In the genomic region with DNA sequence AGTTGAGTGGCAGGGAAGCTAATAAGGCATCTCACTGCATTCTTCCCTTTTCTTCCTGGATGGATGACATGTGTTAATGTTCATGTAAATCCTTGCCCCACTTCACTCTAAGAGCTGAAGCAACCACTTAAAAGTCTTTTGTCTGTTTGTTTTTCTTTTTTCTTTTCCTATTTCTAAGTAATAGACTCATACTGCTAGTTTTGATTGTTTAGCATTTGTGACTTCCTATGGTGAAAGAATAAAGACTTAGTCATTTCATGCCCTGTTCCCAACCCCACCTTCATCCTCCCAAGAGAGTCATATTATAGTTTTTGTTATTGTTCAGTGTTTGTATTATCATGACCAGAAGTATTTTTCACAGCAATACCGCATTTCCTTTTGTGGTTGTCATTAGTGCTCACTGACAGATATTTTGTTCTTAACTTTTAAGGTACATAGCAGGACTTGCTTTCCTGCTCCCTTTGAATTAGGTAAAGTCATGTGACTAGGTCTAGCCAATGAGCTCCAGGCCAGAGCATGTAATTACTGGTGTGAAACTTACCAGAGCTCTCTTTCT, we compare ENCODE assay signal across 11 cellular contexts. TPM values are rescaled to one million over a fixed set of nuclear protein-coding genes. Genes with fewer than 3 reads are reported as not detected.
DNase-seq lines count a peak whose midpoint lies in the region; ATAC-seq and TF ChIP-seq lines count a peak whose summit lies in the region.
"Had no signal": no experiment of that assay in that cellular context is flagged by ENCODE, and none has a peak within 500 bp of the region (broad histone marks: within the 10 kb centered on the region; RNA-seq: fewer than 3 reads in every experiment).

No MANE protein-coding gene starts in this region.

- H3K36me3 ChIP-seq in PC-3 (ENCODE audit: low read depth, low read length) (no peaks in the 10 kb centered on the region), osteoblast (ENCODE audit: insufficient read depth, low read length) (no peaks in the 10 kb centered on the region)
- H3K36me3 ChIP-seq: thyroid gland had no signal

- ATAC-seq in activated CD4-positive, alpha-beta T cell treated with anti-CD3 and anti-CD28 coated beads for 36 hours, result peak; percentile 78
- peak; percentile 94 for ATAC-seq in PC-3

- H3K9me3 ChIP-seq in PC-3 (ENCODE audit: low read length) (no peaks in the 10 kb centered on the region; the same call in 1 of the 2 replicates), osteoblast (ENCODE audit: low read depth, low read length) (peaks cover 2% of the 10 kb centered on the region)
- H3K9me3 ChIP-seq: thyroid gland had no signal

- H3K9ac ChIP-seq in PC-3 (ENCODE audit: low read length), result no peak overlapping the region

- CTCF ChIA-PET in activated CD4-positive, alpha-beta T cell treated with anti-CD3 and anti-CD28 coated beads for 36 hours (lab: Charles Lee), result interaction anchor here (1.0 kb wide), 1 partner anchor 176 kb away, joined by 3 read pairs; no protein-coding TSS in a partner anchor
- CTCF ChIA-PET in PC-3 (lab: Charles Lee), result no interaction called here
- CTCF ChIA-PET in GM10248 (lab: Yijun Ruan, JAX), result no interaction called here

- BruUV-seq in PC-3 (replicated peaks; lab: Mats Ljungman, UMichigan), result no TSS peak

- H3K27ac ChIP-seq in PC-3 (ENCODE audit: low read length), result peak overlapping the region; percentile 43
- H3K27ac ChIP-seq in osteoblast (ENCODE audit: low read depth, low read length), result peak overlapping the region; percentile 1
- H3K27ac ChIP-seq: thyroid gland had no signal

- no peak overlapping the region for H3K27ac Mint-ChIP-seq in activated CD4-positive, alpha-beta T cell treated with anti-CD3 and anti-CD28 coated beads for 36 hours
- H3K27ac Mint-ChIP-seq: mesothelial cell of epicardium had no signal

- POLR2A ChIA-PET in activated CD4-positive, alpha-beta T cell treated with anti-CD3 and anti-CD28 coated beads for 36 hours (lab: Charles Lee), result no interaction called here
- POLR2A ChIA-PET in PC-3 (lab: Charles Lee; ENCODE audit: unreplicated experiment), result no interaction called here
- POLR2A ChIA-PET in GM10248 (lab: Yijun Ruan, JAX), result no interaction called here

- peak; percentile 38 for DNase-seq in activated CD4-positive, alpha-beta T cell treated with anti-CD3 and anti-CD28 coated beads for 36 hours
- no peak for DNase-seq in activated CD4-positive, alpha-beta T cell treated with anti-CD3 and anti-CD28 coated beads, Interleukin-2, amount 50 U/mL, for 4 hours
- peak; percentile 86 for DNase-seq in PC-3
- DNase-seq in cardiac fibroblast (ENCODE audit: low read depth in 2 of 2), result peak; percentile 5 to 93
- DNase-seq in osteoblast (ENCODE audit: insufficient read length, low spot score, missing footprints), result peak; percentile 73
- DNase-seq in GF-D8 (lab: John Stamatoyannopoulos, UW), result no peak
- no peak for DNase-seq in GM10248 (ENCODE audit: extremely low spot score)
- DNase-seq in globus pallidus (ENCODE audit: low spot score), result no peak
- DNase-seq: thyroid gland had no signal

- H2AFZ ChIP-seq in PC-3 (ENCODE audit: low read length) (no peak overlapping the region), osteoblast (ENCODE audit: low read length) (no peak overlapping the region)

- H3K27me3 ChIP-seq in PC-3 (ENCODE audit: low read length) (no peaks in the 10 kb centered on the region), osteoblast (ENCODE audit: insufficient read depth, low read length) (peaks cover 29% of the 10 kb centered on the region)
- H3K27me3 ChIP-seq: thyroid gland had no signal

- peaks cover 26% of the 10 kb centered on the region for H3K4me1 Mint-ChIP-seq in activated CD4-positive, alpha-beta T cell treated with anti-CD3 and anti-CD28 coated beads for 36 hours

- TF ChIP-seq CTCF in PC-3 (conservative IDR thresholded peaks at IDR 0.05; ENCODE audit: low read depth, low read length), result no peak
- TF ChIP-seq CTCF in cardiac fibroblast (IDR thresholded peaks at IDR 0.05; ENCODE audit: low read depth, low read length), result no peak
- TF ChIP-seq CTCF in osteoblast (IDR thresholded peaks at IDR 0.05; ENCODE audit: extremely low read depth, low read depth, low read length), result no peak
- no peak for TF ChIP-seq CTCF in GM10248 (IDR thresholded peaks at IDR 0.05; ENCODE audit: control extremely low read depth, extremely low read depth, low read depth, missing control alignments)

- no peaks in the 10 kb centered on the region for H3K9me2 ChIP-seq in PC-3 (replicated peaks; ENCODE audit: low read length)

- intact Hi-C loops in activated CD4-positive, alpha-beta T cell treated with anti-CD3 and anti-CD28 coated beads for 36 hours (cut with DNase I, micrococcal nuclease), result no loop called here
- intact Hi-C loops in PC-3 (cut with micrococcal nuclease), result loop anchor here (5.0 kb wide), 1 partner anchor 80 kb away; no protein-coding TSS in a partner anchor

- H3K79me2 ChIP-seq in PC-3 (ENCODE audit: low read length) (no peaks in the 10 kb centered on the region), osteoblast (ENCODE audit: insufficient read depth, low read length) (no peaks in the 10 kb centered on the region)

- H3K9me3 Mint-ChIP-seq in activated CD4-positive, alpha-beta T cell treated with anti-CD3 and anti-CD28 coated beads for 36 hours (ENCODE audit: low read depth), result peaks cover 9% of the 10 kb centered on the region

- H3K4me1 ChIP-seq in PC-3 (ENCODE audit: insufficient read depth, low read length) (peaks cover 28% of the 10 kb centered on the region), osteoblast (ENCODE audit: insufficient read depth, low read length) (peaks cover 20% of the 10 kb centered on the region)
- H3K4me1 ChIP-seq: thyroid gland had no signal

- H3F3A ChIP-seq in PC-3 (ENCODE audit: low read length, unreplicated experiment), result no peaks in the 10 kb centered on the region

- H3K4me2 ChIP-seq in PC-3 (ENCODE audit: low read length) (0 out of 2 replicates have a peak overlapping the region, but pooled peaks have one; percentile 3), osteoblast (ENCODE audit: insufficient read depth, low read length) (peak overlapping the region; percentile 9)

- H3K4me3 Mint-ChIP-seq in activated CD4-positive, alpha-beta T cell treated with anti-CD3 and anti-CD28 coated beads for 36 hours, result no peak overlapping the region
- H3K4me3 Mint-ChIP-seq: mesothelial cell of epicardium had no signal

- H3K36me3 Mint-ChIP-seq in activated CD4-positive, alpha-beta T cell treated with anti-CD3 and anti-CD28 coated beads for 36 hours (ENCODE audit: low read depth), result peaks cover 2% of the 10 kb centered on the region

- H3K4me3 ChIP-seq in PC-3 (ENCODE audit: low read length) (no peak overlapping the region), cardiac fibroblast (replicated peaks in 1 of 2; ENCODE audit: low read depth in 2 of 2, low read length in 2 of 2) (no peak overlapping the region), osteoblast (ENCODE audit: insufficient read depth, low read length) (no peak overlapping the region)
- H3K4me3 ChIP-seq: thyroid gland had no signal

- H4K20me1 ChIP-seq in PC-3 (ENCODE audit: low read length) (no peaks in the 10 kb centered on the region), osteoblast (ENCODE audit: insufficient read depth, low read length) (no peaks in the 10 kb centered on the region)

- H3K27me3 Mint-ChIP-seq in activated CD4-positive, alpha-beta T cell treated with anti-CD3 and anti-CD28 coated beads for 36 hours, result peaks cover 2% of the 10 kb centered on the region

RNA-seq across cellular contexts. Expression of gene SPP2, which starts 18.1 kb away (rescaled TPM):
- total RNA-seq in activated CD4-positive, alpha-beta T cell treated with anti-CD3 and anti-CD28 coated beads for 36 hours, result not detected
- not detected in 2 replicates for total RNA-seq in PC-3 (2014; rRNA removed)
- not detected in 2 replicates for total RNA-seq in osteoblast
- total RNA-seq: epithelial cell of proximal tubule, mesothelial cell of epicardium, thyroid gland had no signal

Comparison
In these comparisons a context has a peak if more than half of its experiments do, and no peak if none do; other contexts are left out.
1. DNase-seq: peak in activated CD4-positive, alpha-beta T cell treated with anti-CD3 and anti-CD28 coated beads for 36 hours (single experiment), PC-3 (single experiment), cardiac fibroblast (2 of 2) and osteoblast (single experiment); none in activated CD4-positive, alpha-beta T cell treated with anti-CD3 and anti-CD28 coated beads, Interleukin-2, amount 50 U/mL, for 4 hours (0 of 2), GF-D8 (single experiment), GM10248 (single experiment) and globus pallidus (single experiment).